Comparison of ENCODE assay signal across 17 cellular contexts in the genomic region with DNA sequence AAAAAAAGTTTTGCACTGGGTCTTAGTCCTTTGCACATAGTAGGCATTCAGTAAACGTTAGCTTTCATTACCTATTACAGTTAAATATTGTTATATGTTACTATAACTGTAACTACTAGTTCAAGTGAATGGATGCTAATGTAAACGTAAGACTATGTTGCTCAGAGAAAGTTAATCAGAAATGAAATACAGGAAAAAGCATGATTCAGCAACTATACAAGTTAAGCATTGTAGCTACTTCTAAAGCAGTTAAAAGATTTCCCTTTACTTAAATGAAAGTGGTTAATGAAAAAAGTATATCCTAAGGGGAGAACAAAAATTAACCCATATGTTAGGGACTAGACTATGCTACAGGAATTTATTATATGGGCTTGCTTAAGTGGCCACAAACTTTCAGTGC.
DNase-seq lines count a peak whose midpoint lies in the region; ATAC-seq and TF ChIP-seq lines count a peak whose summit lies in the region.
"Had no signal": no experiment of that assay in that cellular context is flagged by ENCODE, and none has a peak within 500 bp of the region (broad histone marks: within the 10 kb centered on the region; RNA-seq: fewer than 3 reads in every experiment).

No MANE protein-coding gene starts in this region.

- H3K18ac ChIP-seq in IMR-90 (ENCODE audit: low read depth, low read length) = no peak overlapping the region

- H3K23ac ChIP-seq in IMR-90 (ENCODE audit: low read depth, low read length) = no peak overlapping the region

- H3K27me3 ChIP-seq in IMR-90 (ENCODE audit: control insufficient read depth, insufficient read depth, low read length) = no peaks in the 10 kb centered on the region
- H3K27me3 ChIP-seq: BLaER1 had no signal

- WGBS in IMR-90 (ENCODE audit: extremely low coverage in 2 of 2, insufficient read length in 1 of 2), 2 experiments = no CpG with 5 or more reads among the region's 2 CpGs

- H4K5ac ChIP-seq in IMR-90 (ENCODE audit: low read depth, low read length) = no peak overlapping the region

- peaks cover 2% of the 10 kb centered on the region; the same call in 1 of the 2 replicates for H3K36me3 ChIP-seq in IMR-90 (ENCODE audit: control insufficient read depth, insufficient read depth, low read length)
- H3K36me3 ChIP-seq: BLaER1 had no signal

- peak; percentile 56 for ATAC-seq in IMR-90 (ENCODE audit: low read depth)
- no peak for ATAC-seq in GM18511 (IDR thresholded peaks at IDR 0.05; ENCODE audit: unreplicated experiment)
- ATAC-seq in HG02840 (IDR thresholded peaks at IDR 0.05; ENCODE audit: low FRiP score, unreplicated experiment) = no peak
- no peak for ATAC-seq in GM21381 (IDR thresholded peaks at IDR 0.05; ENCODE audit: unreplicated experiment)
- ATAC-seq: HCT116 had no signal

- H2BK20ac ChIP-seq in IMR-90 (ENCODE audit: low read depth, low read length) = no peak overlapping the region

- H2AK5ac ChIP-seq in IMR-90 (ENCODE audit: low read depth, low read length) = no peak overlapping the region

- H2BK5ac ChIP-seq in IMR-90 (ENCODE audit: low read depth, low read length, poor library complexity, severe bottlenecking) = no peak overlapping the region

- H3K4me3 ChIP-seq in IMR-90 (ENCODE audit: insufficient read depth, low read depth, low read length) (no peak overlapping the region), epithelial cell of proximal tubule (ENCODE audit: low read depth, low read length) (no peak overlapping the region)
- H3K4me3 ChIP-seq: BLaER1, GM23248 had no signal

- no peak overlapping the region for H2AFZ ChIP-seq in IMR-90 (replicated peaks; ENCODE audit: low read length, poor library complexity)
- H2AFZ ChIP-seq: GM23248 had no signal

- TF ChIP-seq CTCF in IMR-90 (conservative IDR thresholded peaks at IDR 0.05; ENCODE audit: low read depth, low read length) (no peak), epithelial cell of proximal tubule (conservative IDR thresholded peaks at IDR 0.05; ENCODE audit: low read depth, low read length) (no peak)

- H3K79me1 ChIP-seq in IMR-90 (ENCODE audit: low read depth in 1 of 2, low read length in 2 of 2) = no peaks in the 10 kb centered on the region

- in situ Hi-C loops in Caki2 (cut with HindIII; ENCODE audit: low pct_unique_long_range_greater_than_20kb, low sequenced_read_pairs) = no loop called here
- in situ Hi-C loops in IMR-90 (cut with MboI; ENCODE audit: low sequenced_read_pairs) = no loop called here

- no TSS peak for BruUV-seq in IMR-90 (replicated peaks; lab: Mats Ljungman, UMichigan)

- no peaks in the 10 kb centered on the region for H3K9me3 ChIP-seq in IMR-90 (ENCODE audit: control insufficient read depth, insufficient read depth, low read length)
- H3K9me3 ChIP-seq: BLaER1, Caco-2 had no signal

- TF ChIP-seq RAD21 in IMR-90 (IDR thresholded peaks at IDR 0.05; ENCODE audit: low read length) = no peak

- H3K4me2 ChIP-seq in IMR-90 (ENCODE audit: low read depth, low read length) = no peak overlapping the region
- H3K4me2 ChIP-seq: BLaER1 had no signal

- H3K4me1 ChIP-seq in IMR-90 (ENCODE audit: control insufficient read depth, insufficient read depth, low read length) = peaks cover 2% of the 10 kb centered on the region; the same call in 1 of the 2 replicates
- H3K4me1 ChIP-seq: BLaER1, Caco-2 had no signal

- H4K20me1 ChIP-seq in IMR-90 (ENCODE audit: insufficient read depth, low read length) = no peaks in the 10 kb centered on the region
- H4K20me1 ChIP-seq: BLaER1 had no signal

- no peak overlapping the region for H2AK9ac ChIP-seq in IMR-90 (replicated peaks; ENCODE audit: low read depth, low read length, poor library complexity)

- H2BK120ac ChIP-seq in IMR-90 (ENCODE audit: low read depth, low read length) = no peak overlapping the region

- H3K56ac ChIP-seq in IMR-90 (ENCODE audit: extremely low read depth, insufficient read depth, low read length) = no peak overlapping the region

- H3K27ac ChIP-seq in IMR-90 (ENCODE audit: insufficient read depth, low read length) = no peak overlapping the region
- H3K27ac ChIP-seq: BLaER1, GM23248 had no signal

- dilution Hi-C loops in IMR-90 (cut with HindIII; ENCODE audit: low sequenced_read_pairs, unreplicated experiment) = no loop called here

- no peak overlapping the region for H4K8ac ChIP-seq in IMR-90 (ENCODE audit: low read depth in 2 of 2, low read length in 2 of 2)

- no peak overlapping the region for H4K91ac ChIP-seq in IMR-90 (ENCODE audit: insufficient read depth, low read depth, low read length)

- intact Hi-C loops in IMR-90 (cut with micrococcal nuclease) = no loop called here

- no peak overlapping the region for H3K9ac ChIP-seq in IMR-90 (ENCODE audit: low read depth, low read length)
- H3K9ac ChIP-seq: BLaER1, GM23248 had no signal

- H2BK15ac ChIP-seq in IMR-90 (ENCODE audit: low read depth, low read length) = no peak overlapping the region

- H3K4ac ChIP-seq in IMR-90 (ENCODE audit: low read depth, low read length) = no peak overlapping the region

- H3K14ac ChIP-seq in IMR-90 (replicated peaks; ENCODE audit: low read depth, low read length) = no peak overlapping the region

- CTCF ChIA-PET in IMR-90 (lab: Yijun Ruan, JAX) = no interaction called here

- POLR2A ChIA-PET in IMR-90 (lab: Charles Lee; ENCODE audit: unreplicated experiment) = no interaction called here

- no peak for TF ChIP-seq POLR2A in IMR-90 (IDR thresholded peaks at IDR 0.05; ENCODE audit: low read depth, low read length)

- no peaks in the 10 kb centered on the region for H3K9me1 ChIP-seq in IMR-90 (ENCODE audit: insufficient read depth, low read length)

- DNase-seq in Caki2 (ENCODE audit: low read depth) (peak; percentile 38), IMR-90 (peak; percentile 13), epithelial cell of proximal tubule (ENCODE audit: low read depth) (peak; percentile 10), renal cortical epithelial cell (ENCODE audit: low read depth) (peak; percentile 80)
- DNase-seq: AML-193; Caco-2; CD8-positive, alpha-beta memory T cell; DMS 273 treated with DMSO at 0.1 percent for 48 hours; DND-41; GF-D8; GM23248; Karpas-422 had no signal

TF ChIP-seq in IMR-90, 13 proteins besides CTCF, POLR2A, EP300 and RAD21:
- TF ChIP-seq MAZ (IDR thresholded peaks at IDR 0.05; ENCODE audit: borderline replicate concordance, low read depth, low read length) = no peak
- TF ChIP-seq, protein P1, sequence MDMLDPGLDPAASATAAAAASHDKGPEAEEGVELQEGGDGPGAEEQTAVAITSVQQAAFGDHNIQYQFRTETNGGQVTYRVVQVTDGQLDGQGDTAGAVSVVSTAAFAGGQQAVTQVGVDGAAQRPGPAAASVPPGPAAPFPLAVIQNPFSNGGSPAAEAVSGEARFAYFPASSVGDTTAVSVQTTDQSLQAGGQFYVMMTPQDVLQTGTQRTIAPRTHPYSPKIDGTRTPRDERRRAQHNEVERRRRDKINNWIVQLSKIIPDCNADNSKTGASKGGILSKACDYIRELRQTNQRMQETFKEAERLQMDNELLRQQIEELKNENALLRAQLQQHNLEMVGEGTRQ (IDR thresholded peaks at IDR 0.05; ENCODE audit: low read depth, low read length) = no peak
- TF ChIP-seq RCOR1 (IDR thresholded peaks at IDR 0.05; ENCODE audit: insufficient replicate concordance, low read length) = no peak
- TF ChIP-seq CEBPB (IDR thresholded peaks at IDR 0.05; ENCODE audit: low read depth, low read length) = no peak
- peak; percentile 11; the same call in 1 of the 2 replicates for TF ChIP-seq NFE2L2 (IDR thresholded peaks at IDR 0.05; ENCODE audit: low read depth, low read length)
- TF ChIP-seq MAFK (IDR thresholded peaks at IDR 0.05; ENCODE audit: low read depth, low read length) = peak; percentile 38; the same call in 1 of the 2 replicates
- TF ChIP-seq BHLHE40 (IDR thresholded peaks at IDR 0.05; ENCODE audit: low read depth, low read length) = no peak

Comparison
In these comparisons a context has a peak if more than half of its experiments do, and no peak if none do; other contexts are left out.
1. DNase-seq: peak in every context shown above with its lines; median percentile 80 in renal cortical epithelial cell; 38 in Caki2; 13 in IMR-90; 10 in epithelial cell of proximal tubule.